Comparison of ENCODE assay signal across 8 cellular contexts in the genomic region with DNA sequence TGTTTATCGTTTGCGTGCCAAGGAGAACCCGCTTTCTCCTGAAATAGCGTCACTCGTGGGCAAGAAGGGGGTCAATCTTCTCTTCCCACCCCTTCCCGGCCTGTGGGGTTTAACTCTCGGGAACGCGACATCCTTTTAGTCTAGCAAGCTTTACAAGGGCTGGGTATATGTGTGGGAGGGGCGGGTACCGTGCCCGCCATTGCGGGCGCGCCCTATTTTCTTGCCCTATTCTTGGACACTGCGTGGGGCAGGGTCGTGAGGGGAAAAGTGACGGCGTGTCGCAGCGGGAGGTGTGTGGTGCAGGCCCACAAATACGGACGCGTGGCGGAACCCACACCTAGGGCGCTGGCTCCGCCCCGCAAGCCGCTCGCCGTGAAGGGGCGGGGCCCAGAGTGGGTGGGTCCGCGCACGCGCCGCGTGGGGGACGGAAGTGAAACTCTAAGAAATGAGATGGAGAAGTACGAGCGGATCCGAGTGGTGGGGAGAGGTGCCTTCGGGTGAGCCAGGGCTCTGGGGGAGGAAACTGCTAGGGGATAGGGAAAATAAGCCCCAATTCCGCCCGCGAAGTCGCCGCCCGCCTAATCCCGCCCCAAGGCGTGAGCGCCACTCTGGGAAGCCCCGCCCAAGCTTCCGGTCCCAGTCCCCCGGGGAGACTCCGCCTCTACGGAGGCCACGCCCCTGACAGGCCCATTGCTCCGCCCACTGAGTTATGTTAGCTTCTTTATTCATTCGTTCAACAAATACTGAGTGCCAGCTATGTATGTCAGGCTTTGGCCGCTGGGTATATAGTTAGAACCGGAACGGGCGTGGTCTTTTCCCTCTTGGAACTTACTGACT. TPM values are rescaled to one million over a fixed set of nuclear protein-coding genes. Genes with fewer than 3 reads are reported as not detected.
A peak's percentile ranks its signal among the peaks of the same experiment; 100 is the strongest.
DNase-seq lines count a peak whose midpoint lies in the region; ATAC-seq and TF ChIP-seq lines count a peak whose summit lies in the region.

A gene (plus strand): TSS at position 425 of the 837 bp plus-strand sequence. CDS start 26 bp downstream, at position 451.

- ATAC-seq in activated CD8-positive, alpha-beta memory T cell treated with anti-CD3 and anti-CD28 coated beads, Interleukin-2, amount 10 ng/mL, durations not matched to agents 7 days and 5 days: peak; percentile 52

- H3K36me3 ChIP-seq in endocrine pancreas (ENCODE audit: control insufficient read depth, insufficient read depth, low read length): peaks cover 2% of the 10 kb centered on the region

- TF ChIP-seq CTCF in GM20000 (IDR thresholded peaks at IDR 0.05; ENCODE audit: extremely low read depth, missing control alignments): no peak

- peaks cover 6% of the 10 kb centered on the region for H3K4me1 ChIP-seq in endocrine pancreas (ENCODE audit: control insufficient read depth, insufficient read depth, low read length)

- peaks cover 34% of the 10 kb centered on the region for H3K4me1 Mint-ChIP-seq in activated CD8-positive, alpha-beta memory T cell treated with anti-CD3 and anti-CD28 coated beads, Interleukin-2, amount 10 ng/mL, durations not matched to agents 7 days and 5 days

- H3K27me3 Mint-ChIP-seq in activated CD8-positive, alpha-beta memory T cell treated with anti-CD3 and anti-CD28 coated beads, Interleukin-2, amount 10 ng/mL, durations not matched to agents 7 days and 5 days: no peaks in the 10 kb centered on the region

- H3K27ac Mint-ChIP-seq in activated CD8-positive, alpha-beta memory T cell treated with anti-CD3 and anti-CD28 coated beads, Interleukin-2, amount 10 ng/mL, durations not matched to agents 7 days and 5 days: peak within 1 kb of the TSS; percentile 94

- H3K4me3 ChIP-seq in endocrine pancreas (ENCODE audit: control insufficient read depth, insufficient read depth, low read length): peak within 1 kb of the TSS; percentile 72

- H3K27me3 ChIP-seq in endocrine pancreas (ENCODE audit: control insufficient read depth, insufficient read depth, low read length): no peaks in the 10 kb centered on the region

- DNase-seq in COLO668 (lab: John Stamatoyannopoulos, UW; ENCODE audit: unreplicated experiment): peak; percentile 86
- DNase-seq in GM20000 (ENCODE audit: low spot score): peak; percentile 88
- peak; percentile 17 to 97 (median 92) for DNase-seq in HUDEP-2 (lab: John Stamatoyannopoulos, UW; ENCODE audit: unreplicated experiment in 76 of 76)
- peak; percentile 97 for DNase-seq in NOMO-1 treated with dmso at 0.1 percent for 144 hours (lab: John Stamatoyannopoulos, UW; ENCODE audit: unreplicated experiment)
- peak; percentile 99 for DNase-seq in activated CD8-positive, alpha-beta memory T cell treated with anti-CD3 and anti-CD28 coated beads, Interleukin-2, amount 10 ng/mL, durations not matched to agents 7 days and 5 days
- DNase-seq in mesenteric fat pad (ENCODE audit: low spot score): peak; percentile 97
- DNase-seq in stimulated activated CD8-positive, alpha-beta memory T cell treated with anti-CD3 and anti-CD28 coated beads, Interleukin-12 subunit alpha, Interleukin-12 subunit beta, amount 100 ng/mL, for 24 hours (ENCODE audit: extremely low read depth): peak; percentile 92

- H3K9ac ChIP-seq in endocrine pancreas (ENCODE audit: control insufficient read depth, insufficient read depth, low read length): peak within 1 kb of the TSS; percentile 99

- no peaks in the 10 kb centered on the region for H3K9me3 ChIP-seq in endocrine pancreas (ENCODE audit: control insufficient read depth, low read length)

- H3K4me3 Mint-ChIP-seq in activated CD8-positive, alpha-beta memory T cell treated with anti-CD3 and anti-CD28 coated beads, Interleukin-2, amount 10 ng/mL, durations not matched to agents 7 days and 5 days: peak within 1 kb of the TSS; percentile 91

- H3K36me3 Mint-ChIP-seq in activated CD8-positive, alpha-beta memory T cell treated with anti-CD3 and anti-CD28 coated beads, Interleukin-2, amount 10 ng/mL, durations not matched to agents 7 days and 5 days: peaks cover 17% of the 10 kb centered on the region

- no peaks in the 10 kb centered on the region for H3K9me3 Mint-ChIP-seq in activated CD8-positive, alpha-beta memory T cell treated with anti-CD3 and anti-CD28 coated beads, Interleukin-2, amount 10 ng/mL, durations not matched to agents 7 days and 5 days (ENCODE audit: low read depth)

- CTCF ChIA-PET in activated CD8-positive, alpha-beta memory T cell treated with anti-CD3 and anti-CD28 coated beads, Interleukin-2, amount 10 ng/mL, durations not matched to agents 7 days and 5 days (lab: Charles Lee): interaction anchor here (1.1 to 12.9 kb wide), 23 partner anchors 9 to 400 kb away, joined by 3 to 591 read pairs (median 17); a partner anchor contains a TSS

RNA-seq across cellular contexts. Expression of the gene that starts here (rescaled TPM):
- 1 to 10 TPM; 3.6 to 5.1 TPM for total RNA-seq in activated CD8-positive, alpha-beta memory T cell treated with anti-CD3 and anti-CD28 coated beads, Interleukin-2, amount 10 ng/mL, durations not matched to agents 7 days and 5 days
- total RNA-seq in mesenteric fat pad: 2.3 TPM

Comparison
In these comparisons a context has a peak if more than half of its experiments do, and no peak if none do; other contexts are left out.
1. Peak in every context shown above with its lines: DNase-seq, ATAC-seq and H3K4me3 ChIP-seq.